Comparison of ENCODE assay signal across 9 cellular contexts in the genomic region with DNA sequence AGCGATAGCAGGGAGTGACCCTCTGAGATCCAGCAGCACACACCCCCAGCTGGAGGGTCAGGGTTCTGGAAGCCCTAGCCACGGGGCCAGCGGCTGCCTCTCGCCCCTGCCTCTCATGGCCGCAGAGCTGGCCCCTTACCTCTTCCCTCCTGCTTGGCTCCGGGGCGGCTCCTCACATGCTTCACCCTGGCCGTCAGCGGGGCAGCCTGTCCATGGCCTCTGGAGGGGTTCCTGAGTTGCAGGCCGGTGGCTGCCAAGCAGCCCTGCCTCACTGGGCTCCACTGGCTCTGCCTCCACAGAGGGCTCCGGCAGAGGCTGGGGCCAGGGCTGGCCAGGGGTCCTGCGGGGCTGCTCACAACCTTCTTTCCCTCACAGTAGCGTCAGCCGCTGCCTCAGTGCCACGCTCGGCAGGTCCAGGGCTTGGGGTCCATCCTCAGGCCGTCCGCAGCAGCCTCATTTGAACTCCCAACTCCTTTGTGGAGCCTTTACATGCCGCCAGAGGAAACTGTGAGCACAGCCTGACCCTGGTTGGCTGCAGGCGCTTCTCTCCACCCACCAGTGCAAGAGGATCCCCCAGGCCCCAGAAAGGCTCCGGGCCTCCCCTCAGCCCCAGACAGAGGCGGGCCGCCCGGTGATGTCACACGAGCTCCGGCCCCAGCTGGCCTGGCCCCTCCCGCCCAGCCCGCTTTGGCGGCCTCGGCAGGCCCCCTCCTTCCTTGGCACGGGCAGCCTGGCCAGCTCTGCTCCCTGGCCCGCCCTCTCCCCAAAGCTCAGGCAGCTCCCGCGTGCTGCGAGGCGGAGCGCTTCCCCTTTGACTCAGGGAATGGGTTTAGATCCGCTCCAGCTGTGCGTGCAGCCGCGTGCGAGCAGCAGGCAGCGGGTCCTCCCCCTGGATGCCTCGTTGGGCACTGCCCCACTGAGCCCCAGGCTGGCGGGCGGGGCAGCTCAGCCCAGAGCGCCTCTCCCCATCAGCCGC. TPM values are rescaled to one million over a fixed set of nuclear protein-coding genes. Genes with fewer than 3 reads are reported as not detected.
DNase-seq lines count a peak whose midpoint lies in the region; ATAC-seq and TF ChIP-seq lines count a peak whose summit lies in the region.
"Had no signal": no experiment of that assay in that cellular context is flagged by ENCODE, and none has a peak within 500 bp of the region (broad histone marks: within the 10 kb centered on the region; RNA-seq: fewer than 3 reads in every experiment).

A gene with protein sequence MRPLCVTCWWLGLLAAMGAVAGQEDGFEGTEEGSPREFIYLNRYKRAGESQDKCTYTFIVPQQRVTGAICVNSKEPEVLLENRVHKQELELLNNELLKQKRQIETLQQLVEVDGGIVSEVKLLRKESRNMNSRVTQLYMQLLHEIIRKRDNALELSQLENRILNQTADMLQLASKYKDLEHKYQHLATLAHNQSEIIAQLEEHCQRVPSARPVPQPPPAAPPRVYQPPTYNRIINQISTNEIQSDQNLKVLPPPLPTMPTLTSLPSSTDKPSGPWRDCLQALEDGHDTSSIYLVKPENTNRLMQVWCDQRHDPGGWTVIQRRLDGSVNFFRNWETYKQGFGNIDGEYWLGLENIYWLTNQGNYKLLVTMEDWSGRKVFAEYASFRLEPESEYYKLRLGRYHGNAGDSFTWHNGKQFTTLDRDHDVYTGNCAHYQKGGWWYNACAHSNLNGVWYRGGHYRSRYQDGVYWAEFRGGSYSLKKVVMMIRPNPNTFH (minus strand): TSS at position 460 of the 976 bp plus-strand sequence. CDS start 13,904 bp downstream, outside the sequence.

- ATAC-seq in HG02678 (IDR thresholded peaks at IDR 0.05; ENCODE audit: unreplicated experiment), result peak; percentile 49
- peak; percentile 89 for ATAC-seq in stimulated activated naive B cell treated with anti-CD40 and anti-IgM and Interleukin-4, amounts not matched to agents 10 μg/mL and 1 μg/mL and 100 μg/mL, for 72 hours (replicated peaks)
- ATAC-seq: Panc1 had no signal

- no peak for TF ChIP-seq CTCF in endothelial cell (IDR thresholded peaks at IDR 0.05; ENCODE audit: unreplicated experiment)
- TF ChIP-seq CTCF in lower leg skin (IDR thresholded peaks at IDR 0.05), result no peak

- H3K36me3 ChIP-seq in SJSA1, result no peaks in the 10 kb centered on the region

- DNase-seq in DMS53 treated with DMSO at 0.1 percent for 48 hours (lab: John Stamatoyannopoulos, UW; ENCODE audit: unreplicated experiment) (peak; percentile 14), SJSA1 (ENCODE audit: low read depth in 1 of 2, low spot score in 2 of 2) (peak; percentile 69 to 79), endothelial cell (ENCODE audit: low spot score) (peak; percentile 59), lower leg skin (ENCODE audit: low spot score in 2 of 2) (peak; percentile 78 to 97), SKM-1 (lab: John Stamatoyannopoulos, UW; ENCODE audit: unreplicated experiment) (no peak)
- peak; percentile 65 for DNase-seq in stimulated activated naive B cell treated with anti-CD40 and anti-IgM and Interleukin-4, amounts not matched to agents 10 μg/mL and 1 μg/mL and 100 μg/mL, for 72 hours
- DNase-seq in activated T-helper 2 cell treated with anti-CD3 and anti-CD28 coated beads, Interferon-gamma antibody, Interleukin-2, Interleukin-4, amounts not matched to agents 10 μg/mL and 5 μg/mL and 100 μg/mL, durations not matched to agents 14 hours and 24 hours and 36 hours (ENCODE audit: low spot score), result no peak

- no peaks in the 10 kb centered on the region for H3K36me3 Mint-ChIP-seq in endothelial cell (ENCODE audit: low read depth, unreplicated experiment)
- H3K36me3 Mint-ChIP-seq in stimulated activated naive B cell treated with anti-CD40 and anti-IgM and Interleukin-4, amounts not matched to agents 10 μg/mL and 1 μg/mL and 100 μg/mL, for 72 hours, result peaks cover 0 to 5% of the 10 kb centered on the region in 2 donors
- H3K36me3 Mint-ChIP-seq in activated T-helper 2 cell treated with anti-CD3 and anti-CD28 coated beads, Interferon-gamma antibody, Interleukin-2, Interleukin-4, amounts not matched to agents 10 μg/mL and 5 μg/mL and 100 μg/mL, durations not matched to agents 14 hours and 24 hours and 36 hours (ENCODE audit: low read depth), result no peaks in the 10 kb centered on the region

- 2 to 6% methylated on average over 19 to 22 of the region's 48 CpGs for WGBS in lower leg skin, 2 donors

- H3K4me3 Mint-ChIP-seq in endothelial cell (ENCODE audit: unreplicated experiment), result peak within 1 kb of the TSS; percentile 86
- H3K4me3 Mint-ChIP-seq in stimulated activated naive B cell treated with anti-CD40 and anti-IgM and Interleukin-4, amounts not matched to agents 10 μg/mL and 1 μg/mL and 100 μg/mL, for 72 hours, result peak within 1 kb of the TSS; percentile 78 to 81
- no peak within 1 kb of the TSS for H3K4me3 Mint-ChIP-seq in activated T-helper 2 cell treated with anti-CD3 and anti-CD28 coated beads, Interferon-gamma antibody, Interleukin-2, Interleukin-4, amounts not matched to agents 10 μg/mL and 5 μg/mL and 100 μg/mL, durations not matched to agents 14 hours and 24 hours and 36 hours (ENCODE audit: low read depth)

- no peaks in the 10 kb centered on the region for H3K9me3 ChIP-seq in SJSA1 (replicated peaks)

- H3K27me3 ChIP-seq in SJSA1 (replicated peaks), result no peaks in the 10 kb centered on the region

- no peaks in the 10 kb centered on the region for H3K9me3 Mint-ChIP-seq in endothelial cell (ENCODE audit: unreplicated experiment)
- peaks cover 0 to 1% of the 10 kb centered on the region in 2 donors for H3K9me3 Mint-ChIP-seq in stimulated activated naive B cell treated with anti-CD40 and anti-IgM and Interleukin-4, amounts not matched to agents 10 μg/mL and 1 μg/mL and 100 μg/mL, for 72 hours
- no peaks in the 10 kb centered on the region for H3K9me3 Mint-ChIP-seq in activated T-helper 2 cell treated with anti-CD3 and anti-CD28 coated beads, Interferon-gamma antibody, Interleukin-2, Interleukin-4, amounts not matched to agents 10 μg/mL and 5 μg/mL and 100 μg/mL, durations not matched to agents 14 hours and 24 hours and 36 hours

- H3K4me1 Mint-ChIP-seq in endothelial cell (ENCODE audit: unreplicated experiment), result peaks cover 8% of the 10 kb centered on the region
- peaks cover 29 to 35% of the 10 kb centered on the region in 2 donors for H3K4me1 Mint-ChIP-seq in stimulated activated naive B cell treated with anti-CD40 and anti-IgM and Interleukin-4, amounts not matched to agents 10 μg/mL and 1 μg/mL and 100 μg/mL, for 72 hours
- H3K4me1 Mint-ChIP-seq in activated T-helper 2 cell treated with anti-CD3 and anti-CD28 coated beads, Interferon-gamma antibody, Interleukin-2, Interleukin-4, amounts not matched to agents 10 μg/mL and 5 μg/mL and 100 μg/mL, durations not matched to agents 14 hours and 24 hours and 36 hours (ENCODE audit: low read depth), result no peaks in the 10 kb centered on the region

- peaks cover 34% of the 10 kb centered on the region for H3K4me1 ChIP-seq in SJSA1 (replicated peaks)

- no peak within 1 kb of the TSS for H3K27ac Mint-ChIP-seq in endothelial cell (ENCODE audit: unreplicated experiment)
- peak within 1 kb of the TSS; percentile 72 for H3K27ac Mint-ChIP-seq in stimulated activated naive B cell treated with anti-CD40 and anti-IgM and Interleukin-4, amounts not matched to agents 10 μg/mL and 1 μg/mL and 100 μg/mL, for 72 hours
- H3K27ac Mint-ChIP-seq in activated T-helper 2 cell treated with anti-CD3 and anti-CD28 coated beads, Interferon-gamma antibody, Interleukin-2, Interleukin-4, amounts not matched to agents 10 μg/mL and 5 μg/mL and 100 μg/mL, durations not matched to agents 14 hours and 24 hours and 36 hours, result no peak within 1 kb of the TSS

- peak within 1 kb of the TSS; percentile 21 for H3K27ac ChIP-seq in SJSA1

- peak within 1 kb of the TSS; percentile 39 for H3K4me3 ChIP-seq in SJSA1
- peak within 1 kb of the TSS; percentile 45 for H3K4me3 ChIP-seq in lower leg skin (ENCODE audit: low read depth, poor library complexity, severe bottlenecking)

- intact Hi-C loops in lower leg skin (cut with DNase I; ENCODE audit: low total_unique reads), result no loop called here
- intact Hi-C loops in activated T-helper 2 cell treated with anti-CD3 and anti-CD28 coated beads, Interferon-gamma antibody, Interleukin-2, Interleukin-4, amounts not matched to agents 10 μg/mL and 5 μg/mL and 100 μg/mL, durations not matched to agents 14 hours and 24 hours and 36 hours (cut with micrococcal nuclease), result no loop called here

- no peak for TF ChIP-seq POLR2A in lower leg skin (IDR thresholded peaks at IDR 0.05)

- H3K27me3 Mint-ChIP-seq in endothelial cell (ENCODE audit: unreplicated experiment), result no peaks in the 10 kb centered on the region
- H3K27me3 Mint-ChIP-seq in stimulated activated naive B cell treated with anti-CD40 and anti-IgM and Interleukin-4, amounts not matched to agents 10 μg/mL and 1 μg/mL and 100 μg/mL, for 72 hours, result peaks cover 32 to 37% of the 10 kb centered on the region in 2 donors
- peaks cover 68% of the 10 kb centered on the region for H3K27me3 Mint-ChIP-seq in activated T-helper 2 cell treated with anti-CD3 and anti-CD28 coated beads, Interferon-gamma antibody, Interleukin-2, Interleukin-4, amounts not matched to agents 10 μg/mL and 5 μg/mL and 100 μg/mL, durations not matched to agents 14 hours and 24 hours and 36 hours (ENCODE audit: low read depth)

RNA-seq across cellular contexts. Expression of the gene that starts here (rescaled TPM):
- 3.3 and 3.8 TPM in 2 replicates for total RNA-seq in SJSA1 (2014; rRNA removed; shearing (Covaris generic))
- total RNA-seq in endothelial cell (ENCODE audit: unreplicated experiment) (5.7 TPM), lower leg skin (10 to 100 TPM; 10.5 to 37.8 (median 18.5) TPM)
- total RNA-seq in activated T-helper 2 cell treated with anti-CD3 and anti-CD28 coated beads, Interferon-gamma antibody, Interleukin-2, Interleukin-4, amounts not matched to agents 10 μg/mL and 5 μg/mL and 100 μg/mL, durations not matched to agents 14 hours and 24 hours and 36 hours, result not detected in 2 replicates

Comparison
In these comparisons a context has a peak if more than half of its experiments do, and no peak if none do; other contexts are left out.
1. DNase-seq: peak in DMS53 treated with DMSO at 0.1 percent for 48 hours (single experiment), SJSA1 (2 of 2), endothelial cell (single experiment), lower leg skin (2 of 2) and stimulated activated naive B cell treated with anti-CD40 and anti-IgM and Interleukin-4, amounts not matched to agents 10 μg/mL and 1 μg/mL and 100 μg/mL, for 72 hours (single experiment); none in activated T-helper 2 cell treated with anti-CD3 and anti-CD28 coated beads, Interferon-gamma antibody, Interleukin-2, Interleukin-4, amounts not matched to agents 10 μg/mL and 5 μg/mL and 100 μg/mL, durations not matched to agents 14 hours and 24 hours and 36 hours (single experiment) and SKM-1 (single experiment).